In genomic region chr22:26565181-26565580, GRCh38 we compare ENCODE assay signal across 2 cellular contexts.
TF ChIP-seq lines count a peak whose summit lies in the region.

No MANE protein-coding gene starts in this region.

TF ChIP-seq in IMR-90, 13 proteins besides CTCF, POLR2A, EP300 and RAD21:
- TF ChIP-seq RCOR1 (IDR thresholded peaks at IDR 0.05; ENCODE audit: insufficient replicate concordance, low read length), result no peak
- no peak for TF ChIP-seq CHD1 (IDR thresholded peaks at IDR 0.05; ENCODE audit: low read depth, low read length)

TF ChIP-seq in H1, 55 proteins besides CTCF, POLR2A, EP300 and RAD21:
- no peak for TF ChIP-seq ZNF274 (IDR thresholded peaks at IDR 0.05; ENCODE audit: borderline replicate concordance, extremely low read depth, low read length)
- no peak for TF ChIP-seq POLR2AphosphoS5 (IDR thresholded peaks at IDR 0.05; ENCODE audit: low read depth, low read length)
- TF ChIP-seq POU5F1 (IDR thresholded peaks at IDR 0.05; ENCODE audit: low read depth, low read length), result no peak
- no peak for TF ChIP-seq BACH1 (IDR thresholded peaks at IDR 0.05; ENCODE audit: low read length)
- no peak for TF ChIP-seq RBBP5 (IDR thresholded peaks at IDR 0.05; ENCODE audit: borderline replicate concordance, low read depth, low read length)
- no peak for TF ChIP-seq CHD7 (IDR thresholded peaks at IDR 0.05; ENCODE audit: insufficient replicate concordance, low read length)
- no peak for TF ChIP-seq SAP30 (IDR thresholded peaks at IDR 0.05; ENCODE audit: insufficient read depth, insufficient replicate concordance, low read length)
- no peak for TF ChIP-seq CBX5 (IDR thresholded peaks at IDR 0.05; ENCODE audit: low read depth, low read length)
- no peak for TF ChIP-seq SIX5 (IDR thresholded peaks at IDR 0.05; ENCODE audit: low read depth, low read length)
- TF ChIP-seq BRCA1 (IDR thresholded peaks at IDR 0.05; ENCODE audit: low read depth, low read length), result no peak
- TF ChIP-seq E2F6 (IDR thresholded peaks at IDR 0.05), result no peak
- no peak for TF ChIP-seq GABPA (IDR thresholded peaks at IDR 0.05; ENCODE audit: borderline replicate concordance, insufficient read depth, low read length)
- no peak for TF ChIP-seq MAX (IDR thresholded peaks at IDR 0.05)
